16 cellular contexts compared by ENCODE assay signal in genomic region chr18:56770097-56770496, GRCh38.
DNase-seq lines count a peak whose midpoint lies in the region; ATAC-seq and TF ChIP-seq lines count a peak whose summit lies in the region.
"Had no signal": no experiment of that assay in that cellular context is flagged by ENCODE, and none has a peak within 500 bp of the region (broad histone marks: within the 10 kb centered on the region; RNA-seq: fewer than 3 reads in every experiment).

No MANE protein-coding gene starts in this region.

- no peaks in the 10 kb centered on the region for H3K27me3 Mint-ChIP-seq in CD8-positive, alpha-beta T cell (ENCODE audit: low read depth)
- H3K27me3 Mint-ChIP-seq: CD4-positive, alpha-beta memory T cell had no signal

- no peak for TF ChIP-seq CTCF in CD8-positive, alpha-beta T cell (IDR thresholded peaks at IDR 0.05)

- peaks cover 3% of the 10 kb centered on the region for H3K36me3 ChIP-seq in CD8-positive, alpha-beta T cell (ENCODE audit: insufficient read depth, low read length)
- H3K36me3 ChIP-seq: HAP-1 had no signal

- H3K9me3 ChIP-seq in CD8-positive, alpha-beta T cell (ENCODE audit: low read length): no peaks in the 10 kb centered on the region
- H3K9me3 ChIP-seq: A549, HAP-1 had no signal

- no peak overlapping the region for H3K27ac ChIP-seq in CD8-positive, alpha-beta T cell (ENCODE audit: low read depth, low read length)
- H3K27ac ChIP-seq: A549, C4-2B had no signal

- POLR2A ChIA-PET in CD8-positive, alpha-beta T cell (lab: Charles Lee): no interaction called here

- no peaks in the 10 kb centered on the region for H3K27me3 ChIP-seq in CD8-positive, alpha-beta T cell (ENCODE audit: insufficient read depth, low read length)

- peaks cover 48% of the 10 kb centered on the region for H3K36me3 Mint-ChIP-seq in CD8-positive, alpha-beta T cell

- no peaks in the 10 kb centered on the region for H3K4me1 Mint-ChIP-seq in CD8-positive, alpha-beta T cell (ENCODE audit: low read depth)

- no peak overlapping the region for H3K4me3 ChIP-seq in CD8-positive, alpha-beta T cell (ENCODE audit: low read depth, low read length)
- H3K4me3 ChIP-seq: A549, GM12878, HAP-1 had no signal

- intact Hi-C loops in CD8-positive, alpha-beta T cell (cut with DNase I, micrococcal nuclease): no loop called here

- no peaks in the 10 kb centered on the region for H3K9me3 Mint-ChIP-seq in CD8-positive, alpha-beta T cell
- H3K9me3 Mint-ChIP-seq: CD4-positive, alpha-beta memory T cell had no signal

- H3K27ac Mint-ChIP-seq in CD8-positive, alpha-beta T cell: no peak overlapping the region

- no peak for ATAC-seq in CD8-positive, alpha-beta T cell
- ATAC-seq: A549, GM12878 had no signal

- H3K4me1 ChIP-seq in CD8-positive, alpha-beta T cell (ENCODE audit: insufficient read depth, low read length): no peaks in the 10 kb centered on the region
- H3K4me1 ChIP-seq: A549 had no signal

- CTCF ChIA-PET in CD8-positive, alpha-beta T cell (lab: Charles Lee): no interaction called here

- DNase-seq in NCI-H1417 (lab: John Stamatoyannopoulos, UW): peak in 2 of 3 experiments; percentile 83 to 99
- peak; percentile 24 for DNase-seq in NCI-H1436 treated with DMSO at 0.1 percent for 48 hours (lab: John Stamatoyannopoulos, UW)
- peak; percentile 4 to 75 for DNase-seq in NCI-H2081 (lab: John Stamatoyannopoulos, UW)
- peak; percentile 81 for DNase-seq in NCI-H748 treated with DMSO at 0.1 percent for 48 hours (lab: John Stamatoyannopoulos, UW)
- no peak for DNase-seq in CD8-positive, alpha-beta T cell
- no peak for DNase-seq in stimulated activated CD4-positive, alpha-beta T cell treated with anti-CD3 and anti-CD28 coated beads, Interleukin-12 subunit alpha, Interleukin-12 subunit beta, amount 100 ng/mL, for 4 hours
- no peak for DNase-seq in NCI-H187 treated with DMSO at 0.1 percent for 48 hours (lab: John Stamatoyannopoulos, UW)
- DNase-seq: AML-193; CD4-positive, alpha-beta memory T cell; DMS 273 treated with DMSO at 0.1 percent for 48 hours; DMS53; DND-41 had no signal

- no peak overlapping the region for H3K4me3 Mint-ChIP-seq in CD8-positive, alpha-beta T cell
- H3K4me3 Mint-ChIP-seq: CD4-positive, alpha-beta memory T cell had no signal

Comparison
In these comparisons a context has a peak if more than half of its experiments do, and no peak if none do; other contexts are left out.
1. DNase-seq: peak in NCI-H1417 (2 of 3), NCI-H1436 treated with DMSO at 0.1 percent for 48 hours (single experiment), NCI-H2081 (2 of 2) and NCI-H748 treated with DMSO at 0.1 percent for 48 hours (single experiment); none in CD8-positive, alpha-beta T cell (0 of 7), stimulated activated CD4-positive, alpha-beta T cell treated with anti-CD3 and anti-CD28 coated beads, Interleukin-12 subunit alpha, Interleukin-12 subunit beta, amount 100 ng/mL, for 4 hours (single experiment) and NCI-H187 treated with DMSO at 0.1 percent for 48 hours (single experiment).